ENCODE assay signal across 16 cellular contexts in the genomic region with DNA sequence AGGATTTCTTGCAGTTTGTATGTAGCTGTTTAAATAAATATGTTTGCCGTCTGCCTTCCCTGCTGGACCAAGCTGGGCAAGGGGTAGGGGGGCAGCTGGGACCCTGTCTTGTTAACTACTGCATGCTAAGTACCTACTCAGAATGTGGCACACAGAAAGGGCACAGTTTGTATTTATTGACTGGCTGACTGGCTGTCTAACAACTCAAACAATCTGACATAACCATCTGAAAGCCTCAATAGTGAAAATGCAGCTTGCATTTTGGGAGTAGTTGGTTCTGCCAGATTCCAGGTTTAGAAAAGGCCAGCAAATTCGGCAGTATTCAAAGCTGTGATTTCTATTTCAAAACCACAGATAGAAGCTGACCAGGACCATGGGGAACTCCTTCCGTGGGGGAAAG. TPM values are rescaled to one million over a fixed set of nuclear protein-coding genes. Genes with fewer than 3 reads are reported as not detected.
DNase-seq lines count a peak whose midpoint lies in the region; ATAC-seq, FAIRE-seq and TF ChIP-seq lines count a peak whose summit lies in the region.
"Had no signal": no experiment of that assay in that cellular context is flagged by ENCODE, and none has a peak within 500 bp of the region (broad histone marks: within the 10 kb centered on the region; RNA-seq: fewer than 3 reads in every experiment).

No MANE protein-coding gene starts in this region.

- peaks cover 0 to 16% (median 2%) of the 10 kb centered on the region in 3 experiments; a peak in 3 of 7 replicates for H3K36me3 Mint-ChIP-seq in H9 (ENCODE audit: insufficient read depth in 1 of 3, low read depth in 3 of 3)
- no peaks in the 10 kb centered on the region for H3K36me3 Mint-ChIP-seq in stimulated activated effector memory CD8-positive, alpha-beta T cell treated with anti-CD3 and anti-CD28 coated beads, Interleukin-12 subunit alpha, Interleukin-12 subunit beta, amount 100 ng/mL, for 72 hours
- H3K36me3 Mint-ChIP-seq: CD4-positive, CD25-positive, alpha-beta regulatory T cell; IgD-negative memory B cell had no signal

- no peaks in the 10 kb centered on the region for H3K23me2 ChIP-seq in H9 (ENCODE audit: insufficient read length, low read depth, low read length, poor library complexity, severe bottlenecking)
- H3K23me2 ChIP-seq in H1 (ENCODE audit: low read depth, low read length), result no peaks in the 10 kb centered on the region

- H2AFZ ChIP-seq in H9 (ENCODE audit: low read length) (peak overlapping the region; percentile 6), H1 (ENCODE audit: low read length) (peak overlapping the region; percentile 72; the same call in 1 of the 2 replicates), smooth muscle cell (ENCODE audit: low read depth) (peak overlapping the region; percentile 17)

- H3K9me3 ChIP-seq in H9 (ENCODE audit: control insufficient read depth, low read depth, low read length) (no peaks in the 10 kb centered on the region), H1 (ENCODE audit: insufficient read depth in 2 of 2, low read depth in 1 of 2, low read length in 1 of 2) (no peaks in the 10 kb centered on the region), smooth muscle cell (replicated peaks; ENCODE audit: low read depth) (no peaks in the 10 kb centered on the region)
- H3K9me3 ChIP-seq in effector memory CD4-positive, alpha-beta T cell (ENCODE audit: control insufficient read depth, low read length), result no peaks in the 10 kb centered on the region

- H4K20me1 ChIP-seq in H9 (ENCODE audit: control insufficient read depth, insufficient read depth, insufficient read length) (no peaks in the 10 kb centered on the region), H1 (replicated peaks in 1 of 2; ENCODE audit: control insufficient read depth in 1 of 2, insufficient read depth in 2 of 2, low read length in 2 of 2) (no peaks in the 10 kb centered on the region), smooth muscle cell (ENCODE audit: low read depth) (no peaks in the 10 kb centered on the region)
- H4K20me1 ChIP-seq: BLaER1 treated with 17β-estradiol and CSF1 and Interleukin-3, amounts not matched to agents 10 nM and 100 nM had no signal

- TF ChIP-seq CTCF in H9 (conservative IDR thresholded peaks at IDR 0.05), result no peak
- no peak for TF ChIP-seq CTCF in H1 (IDR thresholded peaks at IDR 0.05; ENCODE audit: control extremely low read depth in 1 of 3, insufficient read depth in 1 of 3, low read depth in 1 of 3, low read length in 3 of 3)
- TF ChIP-seq CTCF in smooth muscle cell (IDR thresholded peaks at IDR 0.05; ENCODE audit: borderline replicate concordance, insufficient read depth, poor library complexity, severe bottlenecking), result no peak

- H3K9me3 Mint-ChIP-seq in H9, result peaks cover 2 to 13% of the 10 kb centered on the region in 2 experiments
- H3K9me3 Mint-ChIP-seq in stimulated activated effector memory CD8-positive, alpha-beta T cell treated with anti-CD3 and anti-CD28 coated beads, Interleukin-12 subunit alpha, Interleukin-12 subunit beta, amount 100 ng/mL, for 72 hours, result no peaks in the 10 kb centered on the region
- H3K9me3 Mint-ChIP-seq: HFFc6 had no signal

- no peak for DNase-seq in H9
- DNase-seq in H1 (ENCODE audit: low read depth in 1 of 2, low spot score in 2 of 2), result no peak
- no peak for DNase-seq in mesendoderm
- no peak for DNase-seq in smooth muscle cell (lab: John Stamatoyannopoulos, UW; ENCODE audit: unreplicated experiment)
- DNase-seq in NCI-H226, result no peak
- DNase-seq in effector memory CD4-positive, alpha-beta T cell, result no peak
- no peak for DNase-seq in NCI-H146 (lab: John Stamatoyannopoulos, UW)
- no peak for DNase-seq in stimulated activated effector memory CD8-positive, alpha-beta T cell treated with anti-CD3 and anti-CD28 coated beads, Interleukin-12 subunit alpha, Interleukin-12 subunit beta, amount 100 ng/mL, for 72 hours (ENCODE audit: low spot score in 2 of 2)
- DNase-seq: ACHN; CD4-positive, CD25-positive, alpha-beta regulatory T cell; GOT3; HCEC 1CT; HFFc6 had no signal

- H3F3A ChIP-seq in smooth muscle cell (ENCODE audit: low read depth), result no peaks in the 10 kb centered on the region

- peak overlapping the region in 2 of 3 experiments; percentile 74 to 77; a peak in 3 of 7 replicates for H3K27ac Mint-ChIP-seq in H9
- no peak overlapping the region for H3K27ac Mint-ChIP-seq in stimulated activated effector memory CD8-positive, alpha-beta T cell treated with anti-CD3 and anti-CD28 coated beads, Interleukin-12 subunit alpha, Interleukin-12 subunit beta, amount 100 ng/mL, for 72 hours
- H3K27ac Mint-ChIP-seq: HFFc6, IgD-negative memory B cell had no signal

- H3K4me1 ChIP-seq in H9 (ENCODE audit: insufficient read depth, low read length) (peaks cover 22% of the 10 kb centered on the region), H1 (replicated peaks in 1 of 4; ENCODE audit: control insufficient read depth in 3 of 4, insufficient read depth in 4 of 4, low read length in 3 of 4) (peaks cover 2 to 10% (median 5%) of the 10 kb centered on the region in 4 experiments; a peak in 5 of 7 replicates), mesendoderm (ENCODE audit: control insufficient read depth, low read depth, low read length) (peaks cover 6% of the 10 kb centered on the region), smooth muscle cell (ENCODE audit: low read depth) (no peaks in the 10 kb centered on the region)
- H3K4me1 ChIP-seq in effector memory CD4-positive, alpha-beta T cell (ENCODE audit: control insufficient read depth, insufficient read depth, low read length, poor library complexity, severe bottlenecking), result no peaks in the 10 kb centered on the region

- H2AK5ac ChIP-seq in H9 (ENCODE audit: insufficient read length, low read length) (no peak overlapping the region), H1 (ENCODE audit: low read depth, low read length) (no peak overlapping the region), mesendoderm (ENCODE audit: low read length) (no peak overlapping the region)

- no peak overlapping the region for H3K4me3 ChIP-seq in H1 (ENCODE audit: extremely low read depth in 1 of 4, insufficient read depth in 2 of 4, low read depth in 3 of 4, low read length in 4 of 4)
- no peak overlapping the region for H3K4me3 ChIP-seq in mesendoderm (ENCODE audit: low read length)
- H3K4me3 ChIP-seq in smooth muscle cell, result no peak overlapping the region
- no peak overlapping the region for H3K4me3 ChIP-seq in effector memory CD4-positive, alpha-beta T cell (ENCODE audit: insufficient read depth, low read depth, low read length, poor library complexity, severe bottlenecking)
- H3K4me3 ChIP-seq: BLaER1 treated with 17β-estradiol and CSF1 and Interleukin-3, amounts not matched to agents 10 nM and 100 nM had no signal

- no peak for TF ChIP-seq EP300 in H1 (IDR thresholded peaks at IDR 0.05; ENCODE audit: borderline replicate concordance in 1 of 2, low read depth in 2 of 2, low read length in 2 of 2)

- H2BK5ac ChIP-seq in H9 (ENCODE audit: insufficient read length, low read length) (no peak overlapping the region), H1 (ENCODE audit: low read depth, low read length) (no peak overlapping the region), mesendoderm (ENCODE audit: low read length) (no peak overlapping the region)

- H4K91ac ChIP-seq in H9 (ENCODE audit: insufficient read length, low read depth, low read length) (no peak overlapping the region), H1 (replicated peaks; ENCODE audit: insufficient read length, low read length) (no peak overlapping the region)

- H3K27me3 Mint-ChIP-seq in H9 (ENCODE audit: low read depth), result no peaks in the 10 kb centered on the region
- H3K27me3 Mint-ChIP-seq: CD4-positive, CD25-positive, alpha-beta regulatory T cell; IgD-negative memory B cell had no signal

- no peak overlapping the region for H2BK20ac ChIP-seq in H9 (ENCODE audit: low read depth, low read length, poor library complexity, severe bottlenecking)
- peak overlapping the region; percentile 83; the same call in 1 of the 2 replicates for H2BK20ac ChIP-seq in H1 (ENCODE audit: low read length)

- no peak overlapping the region for H3T11ph ChIP-seq in H9 (ENCODE audit: low read length)

- H4K5ac ChIP-seq in H9 (ENCODE audit: insufficient read length, low read depth, low read length) (no peak overlapping the region), H1 (ENCODE audit: insufficient read length, low read depth, low read length) (no peak overlapping the region), mesendoderm (ENCODE audit: low read length) (no peak overlapping the region)

- H3K27ac ChIP-seq in H9 (ENCODE audit: insufficient read length, low read depth, low read length), result peak overlapping the region; percentile 61
- no peak overlapping the region for H3K27ac ChIP-seq in H1 (ENCODE audit: low read depth, low read length)
- H3K27ac ChIP-seq in mesendoderm (ENCODE audit: low read depth, low read length), result no peak overlapping the region
- H3K27ac ChIP-seq in smooth muscle cell (ENCODE audit: low read depth), result no peak overlapping the region
- no peak overlapping the region for H3K27ac ChIP-seq in effector memory CD4-positive, alpha-beta T cell (ENCODE audit: insufficient read depth, low read length, poor library complexity, severe bottlenecking)
- H3K27ac ChIP-seq: BLaER1 treated with 17β-estradiol and CSF1 and Interleukin-3, amounts not matched to agents 10 nM and 100 nM; HL-60 had no signal

- H3K18ac ChIP-seq in H9 (ENCODE audit: insufficient read length, low read depth, low read length), result no peak overlapping the region
- H3K18ac ChIP-seq in H1 (ENCODE audit: extremely low read depth, low read length), result peak overlapping the region; percentile 49; the same call in 1 of the 2 replicates
- no peak overlapping the region for H3K18ac ChIP-seq in mesendoderm (ENCODE audit: low read length)

- H3K79me2 ChIP-seq in H9 (ENCODE audit: insufficient read depth, low read length) (no peaks in the 10 kb centered on the region), H1 (ENCODE audit: control insufficient read depth in 1 of 2, insufficient read depth in 2 of 2, low read length in 2 of 2) (no peaks in the 10 kb centered on the region), mesendoderm (ENCODE audit: control insufficient read depth, insufficient read depth, low read length) (no peaks in the 10 kb centered on the region), smooth muscle cell (ENCODE audit: low read depth) (no peaks in the 10 kb centered on the region)

- H3K4me2 ChIP-seq in H9 (ENCODE audit: insufficient read depth, insufficient read length, low read length), result no peak overlapping the region
- H3K4me2 ChIP-seq in H1 (ENCODE audit: insufficient read depth in 1 of 2, low read depth in 2 of 2, low read length in 2 of 2), result no peak overlapping the region; a peak in 1 of 4 replicates
- no peak overlapping the region for H3K4me2 ChIP-seq in mesendoderm (ENCODE audit: low read length)
- no peak overlapping the region for H3K4me2 ChIP-seq in smooth muscle cell

- no peaks in the 10 kb centered on the region for H3K79me1 ChIP-seq in H9 (ENCODE audit: insufficient read depth, low read depth, low read length, poor library complexity, severe bottlenecking)
- no peaks in the 10 kb centered on the region for H3K79me1 ChIP-seq in H1 (ENCODE audit: low read depth, low read length)
- H3K79me1 ChIP-seq in mesendoderm (ENCODE audit: low read length), result no peaks in the 10 kb centered on the region

- TF ChIP-seq POLR2A in H1 (IDR thresholded peaks at IDR 0.05; ENCODE audit: control extremely low read depth in 1 of 2, low read depth in 2 of 2, low read length in 2 of 2), result no peak

- no peak overlapping the region for H3K9ac ChIP-seq in H9 (ENCODE audit: extremely low read depth, insufficient read length, low read length)
- no peak overlapping the region for H3K9ac ChIP-seq in H1 (replicated peaks in 1 of 4; ENCODE audit: extremely low read depth in 1 of 4, low read depth in 3 of 4, low read length in 3 of 4)
- H3K9ac ChIP-seq in mesendoderm (ENCODE audit: low read length), result no peak overlapping the region
- H3K9ac ChIP-seq in smooth muscle cell (ENCODE audit: low read depth), result no peak overlapping the region
- H3K9ac ChIP-seq: BLaER1 treated with 17β-estradiol and CSF1 and Interleukin-3, amounts not matched to agents 10 nM and 100 nM had no signal

- no peak for TF ChIP-seq RAD21 in H1 (IDR thresholded peaks at IDR 0.05 in 1 of 2, conservative IDR thresholded peaks at IDR 0.05 in 1 of 2; ENCODE audit: low read depth in 2 of 2, low read length in 2 of 2)

- no peak for FAIRE-seq in H1 (lab: Jason Lieb, UNC)

- no peak overlapping the region for H3K14ac ChIP-seq in H9 (ENCODE audit: insufficient read depth, low read length)
- no peak overlapping the region for H3K14ac ChIP-seq in H1 (ENCODE audit: insufficient read length)

- no peak overlapping the region for H3K56ac ChIP-seq in H9 (ENCODE audit: insufficient read length, low read depth, low read length)
- H3K56ac ChIP-seq in H1 (replicated peaks; ENCODE audit: insufficient read length, low read depth, low read length), result no peak overlapping the region
- H3K56ac ChIP-seq in mesendoderm (ENCODE audit: low read length), result peak overlapping the region; percentile 51

- H3K36me3 ChIP-seq in H1 (ENCODE audit: control insufficient read depth in 2 of 4, insufficient read depth in 4 of 4, low read length in 3 of 4) (no peaks in the 10 kb centered on the region), mesendoderm (ENCODE audit: control insufficient read depth, insufficient read depth, low read length) (no peaks in the 10 kb centered on the region), smooth muscle cell (ENCODE audit: low read depth) (no peaks in the 10 kb centered on the region)
- no peaks in the 10 kb centered on the region for H3K36me3 ChIP-seq in effector memory CD4-positive, alpha-beta T cell (ENCODE audit: control insufficient read depth, insufficient read depth, low read length)
- H3K36me3 ChIP-seq: BLaER1 treated with 17β-estradiol and CSF1 and Interleukin-3, amounts not matched to agents 10 nM and 100 nM had no signal

- no peak overlapping the region for H4K8ac ChIP-seq in H9 (replicated peaks; ENCODE audit: insufficient read length, low read depth, low read length)
- H4K8ac ChIP-seq in H1 (ENCODE audit: extremely low read depth, insufficient read depth, low read length), result no peak overlapping the region
- H4K8ac ChIP-seq in mesendoderm (ENCODE audit: low read depth, low read length), result no peak overlapping the region

- no peak overlapping the region; the same call in 1 of the 2 replicates for H3K4ac ChIP-seq in H9 (ENCODE audit: low read depth, low read length)
- no peak overlapping the region for H3K4ac ChIP-seq in H1 (replicated peaks; ENCODE audit: insufficient read length, low read depth, low read length)
- no peak overlapping the region for H3K4ac ChIP-seq in mesendoderm (ENCODE audit: low read depth, low read length)

- H2BK12ac ChIP-seq in H9 (ENCODE audit: insufficient read length, low read depth, low read length) (peak overlapping the region; percentile 80), H1 (ENCODE audit: low read depth, low read length) (peak overlapping the region; percentile 93)

- H3K23ac ChIP-seq in H9 (ENCODE audit: insufficient read length, low read depth, low read length) (no peak overlapping the region), H1 (ENCODE audit: insufficient read length) (no peak overlapping the region), mesendoderm (ENCODE audit: low read length) (no peak overlapping the region)

- H2BK15ac ChIP-seq in H9 (ENCODE audit: low read depth, low read length) (no peak overlapping the region), H1 (ENCODE audit: low read length) (no peak overlapping the region), mesendoderm (replicated peaks; ENCODE audit: low read depth) (no peak overlapping the region)

- no peak overlapping the region for H3K4me3 Mint-ChIP-seq in H9
- no peak overlapping the region for H3K4me3 Mint-ChIP-seq in stimulated activated effector memory CD8-positive, alpha-beta T cell treated with anti-CD3 and anti-CD28 coated beads, Interleukin-12 subunit alpha, Interleukin-12 subunit beta, amount 100 ng/mL, for 72 hours
- H3K4me3 Mint-ChIP-seq: CD4-positive, CD25-positive, alpha-beta regulatory T cell; HFFc6; IgD-negative memory B cell had no signal

- no CpG with 5 or more reads among the region's 3 CpGs for WGBS in H9 (ENCODE audit: extremely low coverage, insufficient read length, low lambda C conversion rate)
- WGBS in H1 (ENCODE audit: extremely low coverage in 1 of 2, insufficient coverage in 1 of 2, insufficient read length in 1 of 2, insufficient replicate concordance in 2 of 2, low coverage in 1 of 2, low lambda C conversion rate in 2 of 2, missing lambda C conversion rate in 1 of 2), 2 experiments, result 55% methylated on average over 3 of the region's 3 CpGs; no CpG with 5 or more reads in 1 of the 2 experiments
- WGBS in mesendoderm (ENCODE audit: extremely low coverage, insufficient coverage, low lambda C conversion rate), result no CpG with 5 or more reads among the region's 3 CpGs
- 86% methylated on average over 3 of the region's 3 CpGs for WGBS in smooth muscle cell (ENCODE audit: low lambda C conversion rate)

- peaks cover 34 to 40% of the 10 kb centered on the region in 2 experiments for H3K4me1 Mint-ChIP-seq in H9
- H3K4me1 Mint-ChIP-seq in stimulated activated effector memory CD8-positive, alpha-beta T cell treated with anti-CD3 and anti-CD28 coated beads, Interleukin-12 subunit alpha, Interleukin-12 subunit beta, amount 100 ng/mL, for 72 hours, result no peaks in the 10 kb centered on the region
- H3K4me1 Mint-ChIP-seq: CD4-positive, CD25-positive, alpha-beta regulatory T cell; IgD-negative memory B cell had no signal

- POLR2A ChIA-PET in H1 (lab: Charles Lee; ENCODE audit: partially characterized antibody), result interaction anchor here (1.0 to 1.2 kb wide), 2 partner anchors 8 to 16 kb away, joined by 3 to 4 read pairs; no protein-coding TSS in a partner anchor

- H3K27me3 ChIP-seq in H9 (ENCODE audit: insufficient read depth, low read length) (no peaks in the 10 kb centered on the region), H1 (replicated peaks in 1 of 4; ENCODE audit: control insufficient read depth in 3 of 4, extremely low read depth in 1 of 4, insufficient read depth in 3 of 4, low read length in 3 of 4) (no peaks in the 10 kb centered on the region), mesendoderm (ENCODE audit: insufficient read depth, low read length, poor library complexity) (no peaks in the 10 kb centered on the region), smooth muscle cell (ENCODE audit: low read depth) (no peaks in the 10 kb centered on the region)
- H3K27me3 ChIP-seq in effector memory CD4-positive, alpha-beta T cell (replicated peaks; ENCODE audit: control insufficient read depth, insufficient read depth, low read length, poor library complexity, severe bottlenecking), result no peaks in the 10 kb centered on the region
- H3K27me3 ChIP-seq: BLaER1 treated with 17β-estradiol and CSF1 and Interleukin-3, amounts not matched to agents 10 nM and 100 nM had no signal

- CTCF ChIA-PET in H1 (lab: Charles Lee; ENCODE audit: partially characterized antibody), result interaction anchor here (1.6 to 2.1 kb wide), 2 partner anchors 14 to 19 kb away, joined by 5 to 8 read pairs; no protein-coding TSS in a partner anchor

- peak overlapping the region; percentile 75 for H2BK120ac ChIP-seq in H9 (ENCODE audit: low read depth, low read length, poor library complexity, severe bottlenecking)
- H2BK120ac ChIP-seq in H1 (replicated peaks; ENCODE audit: low read depth, low read length), result no peak overlapping the region
- no peak overlapping the region for H2BK120ac ChIP-seq in mesendoderm (ENCODE audit: low read depth, low read length)

- ATAC-seq in stimulated activated effector memory CD8-positive, alpha-beta T cell treated with anti-CD3 and anti-CD28 coated beads, Interleukin-12 subunit alpha, Interleukin-12 subunit beta, amount 100 ng/mL, for 72 hours, result no peak

RNA-seq across cellular contexts. Expression of a gene that starts 16.6 kb away (rescaled TPM):
- total RNA-seq in H9 (2021), result 57.8 and 65.7 TPM in 2 replicates
- 77.9 and 78.0 TPM in 2 replicates for total RNA-seq in H1 (2021; fragmentation: NEBNext Ultra II Directional; extraction: Animal tissue kit (Norgen Biotek cat#: 25700))
- polyA plus RNA-seq in H1 (2011; rRNA removed), result 19.8 and 27.4 TPM in 2 replicates
- polyA plus RNA-seq in H1 (2011; cell fraction: cytosol; rRNA removed), result 35.7 TPM
- polyA plus RNA-seq in H1 (2011; cell fraction: nucleus; rRNA removed), result 52.0 TPM
- 36.7 to 49.8 TPM (median 41.1 TPM) in 4 replicates for polyA plus RNA-seq in H1 (2012, experiment 1 of 2)
- 1.9 TPM for polyA plus RNA-seq in H1 (2012, experiment 2 of 2)
- 28.1 TPM for polyA plus RNA-seq in H1 (2013, experiment 1 of 2)
- polyA plus RNA-seq in H1 (2013, experiment 2 of 2), result 28.5 TPM
- polyA minus RNA-seq in H1 (2011; rRNA and poly(A)+ RNA removed), result 127 and 157 TPM in 2 replicates
- 60.6 TPM for polyA minus RNA-seq in H1 (2011; cell fraction: cytosol; rRNA and poly(A)+ RNA removed)
- polyA minus RNA-seq in H1 (2011; cell fraction: nucleus; rRNA and poly(A)+ RNA removed), result 129 TPM
- 45.7 TPM for polyA plus RNA-seq in mesendoderm (2013, experiment 1 of 2)
- polyA plus RNA-seq in mesendoderm (2013, experiment 2 of 2), result 45.4 TPM
- 18.3 and 23.3 TPM in 2 replicates for total RNA-seq in smooth muscle cell
- 9.9 and 11.4 TPM in 2 replicates for polyA plus RNA-seq in smooth muscle cell

Comparison
In these comparisons a context has a peak if more than half of its experiments do, and no peak if none do; other contexts are left out.
1. H2AFZ ChIP-seq: peak in every context shown above with its lines; median percentile 72 in H1; 17 in smooth muscle cell; 6 in H9.